In the genomic region with DNA sequence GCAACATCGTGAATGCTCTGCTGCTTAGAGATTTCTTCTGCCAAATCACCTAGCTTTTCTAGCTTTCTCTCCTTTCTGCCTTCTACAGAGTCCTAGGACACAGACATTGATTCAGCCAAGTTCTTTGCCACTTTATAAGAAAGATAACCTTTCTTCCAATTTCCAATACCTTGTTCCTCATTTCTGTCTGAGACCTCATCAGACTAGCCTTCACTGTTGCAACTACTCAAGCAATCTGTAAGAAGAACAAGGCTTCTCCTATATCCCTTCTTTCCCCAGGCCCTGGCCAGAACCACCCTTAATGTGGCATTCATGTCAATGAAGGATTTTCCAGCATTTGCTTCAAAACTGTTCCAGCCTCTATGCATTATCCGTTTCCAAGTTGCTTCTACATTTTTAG, we compare ENCODE assay signal across 22 cellular contexts.
"Had no signal": no experiment of that assay in that cellular context is flagged by ENCODE, and none has a peak within 500 bp of the region (broad histone marks: within the 10 kb centered on the region; RNA-seq: fewer than 3 reads in every experiment).

No MANE protein-coding gene starts in this region.

- H3K36me3 Mint-ChIP-seq: activated naive CD4-positive, alpha-beta T cell treated with anti-CD3 and anti-CD28 coated beads, Interleukin-2, amount 10 ng/mL, durations not matched to agents 7 days and 5 days had no signal

- H3K27ac ChIP-seq: heart left ventricle, parathyroid adenoma, stomach, VCaP had no signal

- DNase-seq: activated CD4-positive, alpha-beta memory T cell treated with anti-CD3 and anti-CD28 coated beads, Interleukin-2, amount 10 ng/mL, durations not matched to agents 7 days and 5 days; activated CD4-positive, alpha-beta T cell treated with anti-CD3 and anti-CD28 coated beads, Interleukin-2, amount 10 ng/mL, durations not matched to agents 24 days and 14 days; activated effector memory CD4-positive, alpha-beta T cell treated with anti-CD3 and anti-CD28 coated beads, Interleukin-2, amount 50 U/mL, for 16 hours; activated naive CD4-positive, alpha-beta T cell treated with anti-CD3 and anti-CD28 coated beads, Interleukin-2, amount 10 ng/mL, durations not matched to agents 7 days and 5 days; activated T-cell treated with anti-CD3 and anti-CD28 coated beads, Interleukin-2, amount 50 U/mL, for 72 hours; effector CD4-positive, alpha-beta T cell; heart left ventricle; islet precursor cell; left cardiac atrium; mesenchymal stem cell; nucleus accumbens; right cardiac atrium; stimulated activated CD4-positive, alpha-beta T cell treated with anti-CD3 and anti-CD28 coated beads, Interleukin-12 subunit alpha, Interleukin-12 subunit beta, amount 100 ng/mL, for 4 hours; stimulated activated CD4-positive, alpha-beta T cell treated with anti-CD3 and anti-CD28 coated beads, Interleukin-4, amount 100 ng/mL, for 4 hours; stomach; trophoblast cell had no signal

- H3K27me3 Mint-ChIP-seq: activated CD4-positive, alpha-beta memory T cell treated with anti-CD3 and anti-CD28 coated beads, Interleukin-2, amount 10 ng/mL, durations not matched to agents 7 days and 5 days; activated CD4-positive, alpha-beta T cell treated with anti-CD3 and anti-CD28 coated beads, Interleukin-2, amount 10 ng/mL, durations not matched to agents 24 days and 14 days; dendritic cell treated with granulocyte-macrophage colony-stimulating factor and Interleukin-4, amounts not matched to agents 40 ng/mL and 50 ng/mL, for 4 days had no signal

- ATAC-seq: activated CD4-positive, CD25-positive, alpha-beta regulatory T cell treated with anti-CD3 and anti-CD28 coated beads, Interleukin-2, amount 50 U/mL, for 24 hours; activated T-cell treated with anti-CD3 and anti-CD28 coated beads, Interleukin-2, amount 50 U/mL, for 72 hours; heart left ventricle; left cardiac atrium; right cardiac atrium had no signal

- FAIRE-seq: endometrium had no signal

- H3K4me3 Mint-ChIP-seq: activated CD4-positive, alpha-beta memory T cell treated with anti-CD3 and anti-CD28 coated beads, Interleukin-2, amount 10 ng/mL, durations not matched to agents 7 days and 5 days; activated CD4-positive, alpha-beta T cell treated with anti-CD3 and anti-CD28 coated beads, Interleukin-2, amount 10 ng/mL, durations not matched to agents 24 days and 14 days; activated naive CD4-positive, alpha-beta T cell treated with anti-CD3 and anti-CD28 coated beads, Interleukin-2, amount 10 ng/mL, durations not matched to agents 7 days and 5 days; activated T-cell treated with anti-CD3 and anti-CD28 coated beads, Interleukin-2, amount 50 U/mL, for 72 hours; dendritic cell treated with granulocyte-macrophage colony-stimulating factor and Interleukin-4, amounts not matched to agents 40 ng/mL and 50 ng/mL, for 4 days; nephron had no signal

- H3K9me3 Mint-ChIP-seq: activated CD4-positive, alpha-beta memory T cell treated with anti-CD3 and anti-CD28 coated beads, Interleukin-2, amount 10 ng/mL, durations not matched to agents 7 days and 5 days; activated CD4-positive, alpha-beta T cell treated with anti-CD3 and anti-CD28 coated beads, Interleukin-2, amount 10 ng/mL, durations not matched to agents 24 days and 14 days; activated naive CD4-positive, alpha-beta T cell treated with anti-CD3 and anti-CD28 coated beads, Interleukin-2, amount 10 ng/mL, durations not matched to agents 7 days and 5 days; activated T-cell treated with anti-CD3 and anti-CD28 coated beads, Interleukin-2, amount 50 U/mL, for 72 hours; dendritic cell treated with granulocyte-macrophage colony-stimulating factor and Interleukin-4, amounts not matched to agents 40 ng/mL and 50 ng/mL, for 4 days; nephron had no signal

- H3K4me1 Mint-ChIP-seq: activated CD4-positive, alpha-beta T cell treated with anti-CD3 and anti-CD28 coated beads, Interleukin-2, amount 10 ng/mL, durations not matched to agents 24 days and 14 days; activated naive CD4-positive, alpha-beta T cell treated with anti-CD3 and anti-CD28 coated beads, Interleukin-2, amount 10 ng/mL, durations not matched to agents 7 days and 5 days had no signal

- H3K4me3 ChIP-seq: heart left ventricle, stomach had no signal

- H3K9me3 ChIP-seq: heart left ventricle, stomach had no signal

- H3K36me3 ChIP-seq: heart left ventricle, stomach had no signal

- H3K4me1 ChIP-seq: heart left ventricle, parathyroid adenoma, stomach had no signal

- H3K27ac Mint-ChIP-seq: activated CD4-positive, alpha-beta memory T cell treated with anti-CD3 and anti-CD28 coated beads, Interleukin-2, amount 10 ng/mL, durations not matched to agents 7 days and 5 days; activated CD4-positive, alpha-beta T cell treated with anti-CD3 and anti-CD28 coated beads, Interleukin-2, amount 10 ng/mL, durations not matched to agents 24 days and 14 days; activated naive CD4-positive, alpha-beta T cell treated with anti-CD3 and anti-CD28 coated beads, Interleukin-2, amount 10 ng/mL, durations not matched to agents 7 days and 5 days; activated T-cell treated with anti-CD3 and anti-CD28 coated beads, Interleukin-2, amount 50 U/mL, for 72 hours; dendritic cell treated with granulocyte-macrophage colony-stimulating factor and Interleukin-4, amounts not matched to agents 40 ng/mL and 50 ng/mL, for 4 days had no signal

- H3K27me3 ChIP-seq: heart left ventricle, stomach had no signal
